In genomic region chr6:36962874-36963273, GRCh38 we compare ENCODE assay signal across 8 cellular contexts. TPM values are rescaled to one million over a fixed set of nuclear protein-coding genes. Genes with fewer than 3 reads are reported as not detected.
DNase-seq lines count a peak whose midpoint lies in the region; ATAC-seq and TF ChIP-seq lines count a peak whose summit lies in the region.

No MANE protein-coding gene starts in this region.

- no peaks in the 10 kb centered on the region for H3K9me3 ChIP-seq in neuron (ENCODE audit: low read length)

- H3K4me1 Mint-ChIP-seq in activated CD8-positive, alpha-beta memory T cell treated with anti-CD3 and anti-CD28 coated beads, Interleukin-2, amount 10 ng/mL, durations not matched to agents 7 days and 5 days: peaks cover 47% of the 10 kb centered on the region

- no peak overlapping the region for H3K4me3 Mint-ChIP-seq in activated CD8-positive, alpha-beta memory T cell treated with anti-CD3 and anti-CD28 coated beads, Interleukin-2, amount 10 ng/mL, durations not matched to agents 7 days and 5 days

- peak overlapping the region; percentile 58 for H3K27ac Mint-ChIP-seq in activated CD8-positive, alpha-beta memory T cell treated with anti-CD3 and anti-CD28 coated beads, Interleukin-2, amount 10 ng/mL, durations not matched to agents 7 days and 5 days

- peaks cover 9% of the 10 kb centered on the region for H3K36me3 ChIP-seq in neuron (ENCODE audit: insufficient read depth, low read length)

- ATAC-seq in activated CD8-positive, alpha-beta memory T cell treated with anti-CD3 and anti-CD28 coated beads, Interleukin-2, amount 10 ng/mL, durations not matched to agents 7 days and 5 days: peak; percentile 66
- ATAC-seq in HG03460 (IDR thresholded peaks at IDR 0.05; ENCODE audit: unreplicated experiment): no peak

- peaks cover 9% of the 10 kb centered on the region for H3K36me3 Mint-ChIP-seq in activated CD8-positive, alpha-beta memory T cell treated with anti-CD3 and anti-CD28 coated beads, Interleukin-2, amount 10 ng/mL, durations not matched to agents 7 days and 5 days

- peak overlapping the region; percentile 80 for H3K27ac ChIP-seq in temporal lobe (ENCODE audit: low read depth, low read length)

- no peak overlapping the region for H3K4me3 ChIP-seq in neuron (ENCODE audit: low read length)

- DNase-seq in GM03348 (ENCODE audit: low spot score) (peak; percentile 62), NCI-H226 (peak; percentile 55), erythroblast (lab: John Stamatoyannopoulos, UW) (peak; percentile 56 to 74), LoVo (ENCODE audit: low spot score) (no peak)
- peak; percentile 87 for DNase-seq in activated CD8-positive, alpha-beta memory T cell treated with anti-CD3 and anti-CD28 coated beads, Interleukin-2, amount 10 ng/mL, durations not matched to agents 7 days and 5 days

- H2AFZ ChIP-seq in neuron (ENCODE audit: low read depth, low read length): peak overlapping the region; percentile 52

- TF ChIP-seq POLR2A in erythroblast (IDR thresholded peaks at IDR 0.05; ENCODE audit: low read length): no peak

- peaks cover 5% of the 10 kb centered on the region for H3K4me1 ChIP-seq in neuron (ENCODE audit: insufficient read depth, low read length)

- CTCF ChIA-PET in activated CD8-positive, alpha-beta memory T cell treated with anti-CD3 and anti-CD28 coated beads, Interleukin-2, amount 10 ng/mL, durations not matched to agents 7 days and 5 days (lab: Charles Lee): interaction anchor here (1.4 kb wide), 1 partner anchor 55 kb away, joined by 5 read pairs; no protein-coding TSS in a partner anchor

- H3K27me3 Mint-ChIP-seq in activated CD8-positive, alpha-beta memory T cell treated with anti-CD3 and anti-CD28 coated beads, Interleukin-2, amount 10 ng/mL, durations not matched to agents 7 days and 5 days: no peaks in the 10 kb centered on the region

- no peaks in the 10 kb centered on the region for H3K9me3 Mint-ChIP-seq in activated CD8-positive, alpha-beta memory T cell treated with anti-CD3 and anti-CD28 coated beads, Interleukin-2, amount 10 ng/mL, durations not matched to agents 7 days and 5 days (ENCODE audit: low read depth)

- no peaks in the 10 kb centered on the region for H3K27me3 ChIP-seq in neuron (ENCODE audit: insufficient read depth, low read length)

RNA-seq across cellular contexts. Expression of gene PI16, which starts 8.3 kb away (rescaled TPM):
- 1 to 10 TPM in 1 of 2 experiments, under 1 TPM in 1; 0.37 to 2.0 TPM for total RNA-seq in activated CD8-positive, alpha-beta memory T cell treated with anti-CD3 and anti-CD28 coated beads, Interleukin-2, amount 10 ng/mL, durations not matched to agents 7 days and 5 days
- total RNA-seq in temporal lobe: 0.25 TPM

RNA-seq across cellular contexts. Expression of gene MTCH1, which starts 23.1 kb away (rescaled TPM):
- 100 to 1,000 TPM; 125 to 167 TPM for total RNA-seq in activated CD8-positive, alpha-beta memory T cell treated with anti-CD3 and anti-CD28 coated beads, Interleukin-2, amount 10 ng/mL, durations not matched to agents 7 days and 5 days
- 131 TPM for total RNA-seq in temporal lobe

RNA-seq across cellular contexts. Expression of gene FGD2, which starts 42.6 kb away (rescaled TPM):
- 10 to 100 TPM; 15.6 to 26.3 TPM for total RNA-seq in activated CD8-positive, alpha-beta memory T cell treated with anti-CD3 and anti-CD28 coated beads, Interleukin-2, amount 10 ng/mL, durations not matched to agents 7 days and 5 days
- total RNA-seq in temporal lobe: 2.2 TPM
